In the genomic region with DNA sequence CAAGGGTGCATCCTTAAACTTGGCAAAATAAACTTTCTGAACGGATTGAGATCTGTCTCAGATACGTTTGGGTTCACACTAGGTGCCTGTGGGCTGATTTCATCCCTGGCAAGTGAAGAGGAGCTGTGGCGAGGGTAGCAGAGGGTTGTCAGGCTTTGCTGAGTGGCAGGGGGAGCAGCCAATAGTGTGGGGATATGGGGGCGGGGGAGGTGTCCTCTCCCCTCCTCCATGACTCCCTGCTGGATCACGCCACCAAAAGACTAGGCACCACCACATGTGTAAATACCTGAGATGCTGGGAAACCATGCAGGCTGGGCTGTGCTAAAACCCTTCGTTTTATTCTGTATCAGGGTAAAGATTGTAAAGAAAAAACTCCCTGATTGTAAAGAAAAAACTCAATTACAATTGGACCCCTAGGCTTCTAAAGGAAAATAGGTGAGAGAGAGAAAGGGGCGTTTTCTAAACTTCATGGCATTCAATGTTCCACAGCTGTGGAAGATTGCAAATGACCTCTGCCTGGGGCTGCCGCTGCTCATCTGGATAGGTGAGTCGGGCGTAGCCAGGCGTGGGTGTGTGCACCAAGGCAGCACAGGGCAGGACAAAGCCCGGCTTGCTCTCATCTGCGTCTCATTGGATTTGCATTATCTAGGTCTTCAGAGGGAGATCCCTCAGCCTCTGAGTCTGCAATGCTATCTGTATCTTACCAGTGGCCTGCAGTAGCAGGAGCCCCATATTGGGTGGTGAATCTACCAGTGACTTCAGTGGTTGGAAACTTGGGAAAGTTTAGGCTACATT, we compare ENCODE assay signal across 22 cellular contexts. TPM values are rescaled to one million over a fixed set of nuclear protein-coding genes. Genes with fewer than 3 reads are reported as not detected.
A peak's percentile ranks its signal among the peaks of the same experiment; 100 is the strongest.
DNase-seq lines count a peak whose midpoint lies in the region; ATAC-seq, FAIRE-seq and TF ChIP-seq lines count a peak whose summit lies in the region.
"Had no signal": no experiment of that assay in that cellular context is flagged by ENCODE, and none has a peak within 500 bp of the region (broad histone marks: within the 10 kb centered on the region; RNA-seq: fewer than 3 reads in every experiment).

No MANE protein-coding gene starts in this region.

- H3K27me3 Mint-ChIP-seq in H9 (ENCODE audit: low read depth) (no peaks in the 10 kb centered on the region), progenitor cell of endocrine pancreas (peaks cover 3% of the 10 kb centered on the region)
- H3K27me3 Mint-ChIP-seq: activated naive CD4-positive, alpha-beta T cell treated with anti-CD3 and anti-CD28 coated beads, Interleukin-2, amount 10 ng/mL, durations not matched to agents 7 days and 5 days had no signal

- peak overlapping the region; percentile 29; the same call in 1 of the 2 replicates for H3K14ac ChIP-seq in H9 (ENCODE audit: insufficient read depth, low read length)

- intact Hi-C loops in esophagus squamous epithelium (cut with DNase I) = no loop called here

- H3K4me1 ChIP-seq in H9 (ENCODE audit: insufficient read depth, low read length) (no peaks in the 10 kb centered on the region; the same call in 1 of the 2 replicates), esophagus squamous epithelium (peaks cover 15 to 48% (median 16%) of the 10 kb centered on the region in 3 donors)

- no peak overlapping the region for H2BK120ac ChIP-seq in H9 (ENCODE audit: low read depth, low read length, poor library complexity, severe bottlenecking)

- H2BK20ac ChIP-seq in H9 (ENCODE audit: low read depth, low read length, poor library complexity, severe bottlenecking) = no peak overlapping the region

- H3K9me3 ChIP-seq in H9 (ENCODE audit: control insufficient read depth, low read depth, low read length) = no peaks in the 10 kb centered on the region
- no peaks in the 10 kb centered on the region for H3K9me3 ChIP-seq in WERI-Rb-1 (ENCODE audit: severe bottlenecking)
- no peaks in the 10 kb centered on the region for H3K9me3 ChIP-seq in esophagus squamous epithelium
- no peaks in the 10 kb centered on the region for H3K9me3 ChIP-seq in MG63

- peaks cover 35 to 38% of the 10 kb centered on the region in 2 experiments for H3K4me1 Mint-ChIP-seq in H9
- H3K4me1 Mint-ChIP-seq in progenitor cell of endocrine pancreas (ENCODE audit: low read depth) = peaks cover 9% of the 10 kb centered on the region

- H2AK5ac ChIP-seq in H9 (ENCODE audit: insufficient read length, low read length) = no peak overlapping the region

- FAIRE-seq in RCC 7860 (lab: Jason Lieb, UNC) = no peak
- FAIRE-seq: astrocyte had no signal

- no peak overlapping the region for H4K8ac ChIP-seq in H9 (replicated peaks; ENCODE audit: insufficient read length, low read depth, low read length)

- no peak overlapping the region for H3K23ac ChIP-seq in H9 (ENCODE audit: insufficient read length, low read depth, low read length)

- peak overlapping the region in 1 of 2 experiments; percentile 34; a peak in 1 of 5 replicates for H3K4me3 Mint-ChIP-seq in H9
- no peak overlapping the region for H3K4me3 Mint-ChIP-seq in progenitor cell of endocrine pancreas (ENCODE audit: low read depth)
- H3K4me3 Mint-ChIP-seq: activated naive CD4-positive, alpha-beta T cell treated with anti-CD3 and anti-CD28 coated beads, Interleukin-2, amount 10 ng/mL, durations not matched to agents 7 days and 5 days; CD4-positive, CD25-positive, alpha-beta regulatory T cell; nephron had no signal

- H3K18ac ChIP-seq in H9 (ENCODE audit: insufficient read length, low read depth, low read length) = no peak overlapping the region

- H3K56ac ChIP-seq in H9 (ENCODE audit: insufficient read length, low read depth, low read length) = no peak overlapping the region

- no peaks in the 10 kb centered on the region for H3K79me2 ChIP-seq in H9 (ENCODE audit: insufficient read depth, low read length)

- no peak overlapping the region for H2BK5ac ChIP-seq in H9 (ENCODE audit: insufficient read length, low read length)

- no peak overlapping the region for H4K5ac ChIP-seq in H9 (ENCODE audit: insufficient read length, low read depth, low read length)

- no peak for ATAC-seq in HG02798 (IDR thresholded peaks at IDR 0.05; ENCODE audit: poor library complexity, unreplicated experiment)
- ATAC-seq in GM18502 (IDR thresholded peaks at IDR 0.05; ENCODE audit: poor library complexity, unreplicated experiment) = no peak

- H3K36me3 Mint-ChIP-seq in H9 (ENCODE audit: insufficient read depth in 1 of 3, low read depth in 3 of 3) = no peaks in the 10 kb centered on the region
- H3K36me3 Mint-ChIP-seq in progenitor cell of endocrine pancreas (ENCODE audit: insufficient read depth) = no peaks in the 10 kb centered on the region
- H3K36me3 Mint-ChIP-seq: activated CD4-positive, alpha-beta memory T cell treated with anti-CD3 and anti-CD28 coated beads for 36 hours; activated naive CD4-positive, alpha-beta T cell treated with anti-CD3 and anti-CD28 coated beads, Interleukin-2, amount 10 ng/mL, durations not matched to agents 7 days and 5 days; CD4-positive, CD25-positive, alpha-beta regulatory T cell had no signal

- H3K9me3 Mint-ChIP-seq in H9 (no peaks in the 10 kb centered on the region), progenitor cell of endocrine pancreas (ENCODE audit: low read depth) (no peaks in the 10 kb centered on the region)
- H3K9me3 Mint-ChIP-seq: activated CD4-positive, alpha-beta memory T cell treated with anti-CD3 and anti-CD28 coated beads for 36 hours; activated naive CD4-positive, alpha-beta T cell treated with anti-CD3 and anti-CD28 coated beads, Interleukin-2, amount 10 ng/mL, durations not matched to agents 7 days and 5 days; CD4-positive, CD25-positive, alpha-beta regulatory T cell; nephron had no signal

- no peak overlapping the region for H3K4me2 ChIP-seq in H9 (ENCODE audit: insufficient read depth, insufficient read length, low read length)

- peak overlapping the region in 1 of 3 experiments; percentile 65; a peak in 2 of 7 replicates for H3K27ac Mint-ChIP-seq in H9
- H3K27ac Mint-ChIP-seq in progenitor cell of endocrine pancreas = peak overlapping the region; percentile 53
- H3K27ac Mint-ChIP-seq: activated naive CD4-positive, alpha-beta T cell treated with anti-CD3 and anti-CD28 coated beads, Interleukin-2, amount 10 ng/mL, durations not matched to agents 7 days and 5 days; nephron had no signal

- H4K20me1 ChIP-seq in H9 (ENCODE audit: control insufficient read depth, insufficient read depth, insufficient read length) = no peaks in the 10 kb centered on the region

- no peaks in the 10 kb centered on the region for H3K23me2 ChIP-seq in H9 (ENCODE audit: insufficient read length, low read depth, low read length, poor library complexity, severe bottlenecking)

- TF ChIP-seq POLR2A in esophagus squamous epithelium (IDR thresholded peaks at IDR 0.05) = no peak

- no peak overlapping the region for H3K4ac ChIP-seq in H9 (ENCODE audit: low read depth, low read length)

- TF ChIP-seq CTCF in H9 (conservative IDR thresholded peaks at IDR 0.05) (no peak), WERI-Rb-1 (IDR thresholded peaks at IDR 0.05; ENCODE audit: low read depth, low read length) (no peak), esophagus squamous epithelium (IDR thresholded peaks at IDR 0.05) (no peak), progenitor cell of endocrine pancreas (IDR thresholded peaks at IDR 0.05; ENCODE audit: unreplicated experiment) (no peak)

- DNase-seq in H9 (peak; percentile 83), WERI-Rb-1 (peak; percentile 45), esophagus squamous epithelium (lab: John Stamatoyannopoulos, UW) (no peak), progenitor cell of endocrine pancreas (ENCODE audit: low spot score, unreplicated experiment) (no peak), RCC 7860 (ENCODE audit: low spot score) (no peak), MG63 (no peak)
- DNase-seq: activated CD4-positive, alpha-beta memory T cell treated with anti-CD3 and anti-CD28 coated beads for 36 hours; activated naive CD4-positive, alpha-beta T cell treated with anti-CD3 and anti-CD28 coated beads, Interleukin-2, amount 10 ng/mL, durations not matched to agents 7 days and 5 days; activated T-cell treated with anti-CD3 and anti-CD28 coated beads for 4 hours; DMS 273 treated with DMSO at 0.1 percent for 48 hours; mesenchymal stem cell; NCI-H1092 treated with DMSO at 0.1 percent for 48 hours; NCI-H2107; NCI-H524; Right ventricle myocardium superior; stimulated activated CD8-positive, alpha-beta memory T cell treated with anti-CD3 and anti-CD28 coated beads, Interleukin-4, amount 100 ng/mL, for 48 hours; T-helper 1 cell had no signal

- WGBS in H9 (ENCODE audit: extremely low coverage, insufficient read length, low lambda C conversion rate) = no CpG with 5 or more reads among the region's 13 CpGs
- WGBS in esophagus squamous epithelium, 2 donors = 32 to 49% methylated on average over 9 to 11 of the region's 13 CpGs

- no peak overlapping the region for H4K91ac ChIP-seq in H9 (ENCODE audit: insufficient read length, low read depth, low read length)

- H2AFZ ChIP-seq in H9 (ENCODE audit: low read length) = no peak overlapping the region

- no peak overlapping the region for H3T11ph ChIP-seq in H9 (ENCODE audit: low read length)

- H3K27me3 ChIP-seq in H9 (ENCODE audit: insufficient read depth, low read length) (no peaks in the 10 kb centered on the region), WERI-Rb-1 (ENCODE audit: insufficient read depth, low read depth, severe bottlenecking) (no peaks in the 10 kb centered on the region), esophagus squamous epithelium (no peaks in the 10 kb centered on the region), MG63 (no peaks in the 10 kb centered on the region)

- no peak overlapping the region for H3K9ac ChIP-seq in H9 (ENCODE audit: extremely low read depth, insufficient read length, low read length)

- H3K36me3 ChIP-seq in WERI-Rb-1 = no peaks in the 10 kb centered on the region
- no peaks in the 10 kb centered on the region for H3K36me3 ChIP-seq in esophagus squamous epithelium
- H3K36me3 ChIP-seq in MG63 = no peaks in the 10 kb centered on the region

- no peak overlapping the region for H2BK15ac ChIP-seq in H9 (ENCODE audit: low read depth, low read length)

- no peaks in the 10 kb centered on the region for H3K79me1 ChIP-seq in H9 (ENCODE audit: insufficient read depth, low read depth, low read length, poor library complexity, severe bottlenecking)

- H3K27ac ChIP-seq in H9 (ENCODE audit: insufficient read length, low read depth, low read length) (no peak overlapping the region), WERI-Rb-1 (no peak overlapping the region), esophagus squamous epithelium (peak overlapping the region in 3 of 4 donors; percentile 39 to 59 (median 49))

- no peak overlapping the region for H3K4me3 ChIP-seq in WERI-Rb-1 (ENCODE audit: low read depth, low read length)
- H3K4me3 ChIP-seq in esophagus squamous epithelium = no peak overlapping the region
- no peak overlapping the region for H3K4me3 ChIP-seq in MG63

- H2BK12ac ChIP-seq in H9 (ENCODE audit: insufficient read length, low read depth, low read length) = no peak overlapping the region

RNA-seq across cellular contexts. Expression of gene ADTRP, which starts 26.9 kb away (rescaled TPM):
- total RNA-seq in H9 (2021) (not detected in 2 replicates), esophagus squamous epithelium (1 to 10 TPM in 2 of 4 donors, under 1 TPM in 2; 0.76 to 2.5 (median 1.6) TPM), progenitor cell of endocrine pancreas (not detected in 2 replicates)
- 1.5 and 2.1 TPM in 2 replicates for total RNA-seq in MG63 (2014; rRNA removed; shearing (Covaris generic); ENCODE audit: low replicate concordance)
- total RNA-seq: Right ventricle myocardium superior had no signal

Comparison
In these comparisons a context has a peak if more than half of its experiments do, and no peak if none do; other contexts are left out.
1. DNase-seq: peak in H9 (single experiment) and WERI-Rb-1 (single experiment); none in esophagus squamous epithelium (single experiment), progenitor cell of endocrine pancreas (single experiment), RCC 7860 (single experiment) and MG63 (single experiment).
2. H3K27ac ChIP-seq: peak in esophagus squamous epithelium (3 of 4); none in H9 (single experiment) and WERI-Rb-1 (single experiment).